In the genomic region with DNA sequence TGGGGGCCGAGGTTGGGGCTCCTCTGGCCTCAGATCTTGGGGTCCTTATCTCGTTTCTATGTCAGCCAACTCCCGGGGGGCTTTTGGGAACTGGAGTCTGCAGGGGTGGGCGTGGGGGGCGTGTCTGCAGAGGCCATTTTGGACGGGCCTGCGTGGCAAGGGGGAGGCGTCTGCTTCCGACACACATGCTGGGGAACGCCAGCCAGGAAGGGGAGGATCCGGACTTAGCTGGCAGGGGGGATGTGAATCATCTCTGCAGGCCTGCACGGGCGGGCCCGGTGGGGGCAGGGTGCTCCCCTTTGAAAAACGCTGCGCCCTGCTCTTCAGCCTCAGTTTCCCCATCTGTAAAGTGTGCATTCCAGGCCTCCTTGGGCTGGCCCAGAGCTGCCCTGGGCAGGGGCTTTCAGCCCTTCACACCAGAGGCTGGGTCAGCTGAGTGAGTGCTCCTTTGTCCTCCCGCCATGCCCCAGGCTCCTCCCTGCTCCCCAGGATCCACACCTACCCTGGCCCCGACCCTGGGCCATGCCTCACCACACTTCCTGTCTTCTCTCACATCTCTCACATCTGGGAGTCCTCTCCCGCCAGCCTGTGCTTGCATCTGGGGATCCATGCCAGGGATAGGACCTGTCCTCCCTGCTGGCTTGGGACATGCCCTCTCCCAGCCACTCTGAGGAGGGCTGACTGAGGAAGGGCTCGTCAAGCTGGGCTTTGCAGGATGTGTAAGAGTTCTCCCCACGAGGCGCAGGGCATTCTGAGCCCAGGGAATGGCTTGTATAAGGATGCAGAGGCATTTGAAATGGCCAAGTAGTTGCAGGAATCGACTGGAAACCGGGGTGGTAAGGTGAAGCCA, we compare ENCODE assay signal across 8 cellular contexts. TPM values are rescaled to one million over a fixed set of nuclear protein-coding genes. Genes with fewer than 3 reads are reported as not detected.
DNase-seq lines count a peak whose midpoint lies in the region; ATAC-seq and TF ChIP-seq lines count a peak whose summit lies in the region.

No MANE protein-coding gene starts in this region.

- peaks cover 38% of the 10 kb centered on the region for H3K27me3 Mint-ChIP-seq in endothelial cell (ENCODE audit: unreplicated experiment)

- TF ChIP-seq POLR2A in NB4 (IDR thresholded peaks at IDR 0.05; ENCODE audit: extremely low read depth, insufficient read length), result no peak

- peak overlapping the region; percentile 96 for H3K27ac Mint-ChIP-seq in endothelial cell (ENCODE audit: unreplicated experiment)
- peak overlapping the region; percentile 83 for H3K27ac Mint-ChIP-seq in stimulated activated effector memory CD8-positive, alpha-beta T cell treated with anti-CD3 and anti-CD28 coated beads, Interleukin-12 subunit alpha, Interleukin-12 subunit beta, amount 100 ng/mL, for 72 hours

- H3K9me3 Mint-ChIP-seq in endothelial cell (ENCODE audit: unreplicated experiment), result no peaks in the 10 kb centered on the region
- H3K9me3 Mint-ChIP-seq in stimulated activated effector memory CD8-positive, alpha-beta T cell treated with anti-CD3 and anti-CD28 coated beads, Interleukin-12 subunit alpha, Interleukin-12 subunit beta, amount 100 ng/mL, for 72 hours, result no peaks in the 10 kb centered on the region

- H3K4me1 Mint-ChIP-seq in endothelial cell (ENCODE audit: unreplicated experiment), result peaks cover 44% of the 10 kb centered on the region
- H3K4me1 Mint-ChIP-seq in stimulated activated effector memory CD8-positive, alpha-beta T cell treated with anti-CD3 and anti-CD28 coated beads, Interleukin-12 subunit alpha, Interleukin-12 subunit beta, amount 100 ng/mL, for 72 hours, result peaks cover 25% of the 10 kb centered on the region

- peak; percentile 90 for DNase-seq in GM04504 (ENCODE audit: low read depth)
- DNase-seq in NB4 (ENCODE audit: low read depth), result peak; percentile 99
- peak; percentile 61 to 64 for DNase-seq in activated CD8-positive, alpha-beta memory T cell treated with anti-CD3 and anti-CD28 coated beads for 4 hours (ENCODE audit: low read depth in 2 of 2)
- peak; percentile 66 for DNase-seq in endothelial cell (ENCODE audit: low spot score)
- DNase-seq in myocyte (ENCODE audit: low read depth), result peak; percentile 92
- peak; percentile 52 to 82 for DNase-seq in stimulated activated effector memory CD8-positive, alpha-beta T cell treated with anti-CD3 and anti-CD28 coated beads, Interleukin-12 subunit alpha, Interleukin-12 subunit beta, amount 100 ng/mL, for 72 hours (ENCODE audit: low spot score in 2 of 2)
- DNase-seq in NCI-H2107 (lab: John Stamatoyannopoulos, UW), result no peak

- peak; percentile 87 for ATAC-seq in stimulated activated effector memory CD8-positive, alpha-beta T cell treated with anti-CD3 and anti-CD28 coated beads, Interleukin-12 subunit alpha, Interleukin-12 subunit beta, amount 100 ng/mL, for 72 hours
- no peak for ATAC-seq in HG02840 (IDR thresholded peaks at IDR 0.05; ENCODE audit: low FRiP score, unreplicated experiment)

- no peak for TF ChIP-seq CTCF in NB4 (IDR thresholded peaks at IDR 0.05; ENCODE audit: low read depth, low read length)
- no peak for TF ChIP-seq CTCF in endothelial cell (IDR thresholded peaks at IDR 0.05; ENCODE audit: unreplicated experiment)

- H3K4me3 Mint-ChIP-seq in endothelial cell (ENCODE audit: unreplicated experiment), result peak overlapping the region; percentile 100
- H3K4me3 Mint-ChIP-seq in stimulated activated effector memory CD8-positive, alpha-beta T cell treated with anti-CD3 and anti-CD28 coated beads, Interleukin-12 subunit alpha, Interleukin-12 subunit beta, amount 100 ng/mL, for 72 hours, result peak overlapping the region; percentile 79

- H3K36me3 Mint-ChIP-seq in endothelial cell (ENCODE audit: low read depth, unreplicated experiment), result peaks cover 30% of the 10 kb centered on the region
- H3K36me3 Mint-ChIP-seq in stimulated activated effector memory CD8-positive, alpha-beta T cell treated with anti-CD3 and anti-CD28 coated beads, Interleukin-12 subunit alpha, Interleukin-12 subunit beta, amount 100 ng/mL, for 72 hours, result peaks cover 37% of the 10 kb centered on the region

- H3K4me3 ChIP-seq in NB4 (ENCODE audit: low read depth, low read length), result peak overlapping the region; percentile 84

RNA-seq across cellular contexts. Expression of a gene that starts 3.7 kb away (rescaled TPM):
- 1,785 TPM for total RNA-seq in endothelial cell (ENCODE audit: unreplicated experiment)
- 159 and 214 TPM in 2 replicates for total RNA-seq in myocyte
- 259 TPM for polyA plus RNA-seq in myocyte (2012)
